Comparison of ENCODE assay signal across 32 cellular contexts in the genomic region with DNA sequence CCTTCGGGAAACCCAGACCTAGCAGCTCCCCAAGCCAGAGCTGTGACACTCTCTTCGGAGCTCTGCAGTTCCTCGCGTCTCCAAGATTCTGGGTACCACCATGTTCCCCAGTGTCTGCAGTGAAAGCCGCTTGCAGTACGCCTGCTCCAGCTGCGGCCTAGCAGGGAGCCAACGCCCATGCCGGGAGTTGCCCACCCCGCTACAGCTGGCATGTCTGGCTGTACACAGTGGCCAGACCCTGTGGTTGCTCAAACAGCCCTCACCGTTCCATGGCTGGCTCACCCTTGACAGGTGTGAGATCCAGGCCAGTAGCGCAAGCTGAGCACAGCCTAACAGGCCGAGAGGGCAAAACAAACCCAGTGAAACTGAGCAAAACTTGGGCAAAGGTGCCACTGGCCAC.
"Had no signal": no experiment of that assay in that cellular context is flagged by ENCODE, and none has a peak within 500 bp of the region (broad histone marks: within the 10 kb centered on the region; RNA-seq: fewer than 3 reads in every experiment).

No MANE protein-coding gene starts in this region.

- H3K9me3 ChIP-seq: body of pancreas, colonic mucosa, esophagus squamous epithelium, heart left ventricle had no signal

- ATAC-seq: activated CD4-positive, CD25-positive, alpha-beta regulatory T cell treated with anti-CD3 and anti-CD28 coated beads, Interleukin-2, amount 50 U/mL, for 24 hours; activated CD8-positive, alpha-beta T cell treated with anti-CD3 and anti-CD28 coated beads for 36 hours; activated T-helper 17 cell treated with anti-CD3 and anti-CD28 coated beads, Interleukin-2, amount 50 U/mL, for 72 hours; body of pancreas; T-cell had no signal

- FAIRE-seq: endometrium, endothelial cell of umbilical vein, frontal cortex had no signal

- H3K4me1 ChIP-seq: body of pancreas, colonic mucosa, esophagus squamous epithelium, heart left ventricle had no signal

- H3K27ac ChIP-seq: body of pancreas, colonic mucosa, epithelial cell of prostate, esophagus squamous epithelium, heart left ventricle, WERI-Rb-1 had no signal

- DNase-seq: activated B cell treated with CpG ODN at 0.5 μM for 24 hours; activated CD4-positive, alpha-beta T cell treated with anti-CD3 and anti-CD28 coated beads for 48 hours; activated CD4-positive, alpha-beta T cell treated with anti-CD3 and anti-CD28 coated beads, Interleukin-2, amount 50 U/mL, for 1 hour; activated CD4-positive, alpha-beta T cell treated with anti-CD3 and anti-CD28 coated beads, Interleukin-2, amount 50 U/mL, for 48 hours; activated CD8-positive, alpha-beta memory T cell treated with anti-CD3 and anti-CD28 coated beads for 24 hours; activated CD8-positive, alpha-beta T cell treated with anti-CD3 and anti-CD28 coated beads for 36 hours; activated effector memory CD4-positive, alpha-beta T cell treated with Interleukin-2 at 50 U/mL for 16 hours; activated gamma-delta T cell treated with Interleukin-2 at 50 U/mL for 16 hours; activated naive CD4-positive, alpha-beta T cell treated with anti-CD3 and anti-CD28 coated beads, Interleukin-2, amount 50 U/mL, for 16 hours; activated naive CD4-positive, alpha-beta T cell treated with Interleukin-2 at 50 U/mL for 16 hours; activated T-cell treated with anti-CD3 and anti-CD28 coated beads, Interleukin-2, amount 50 U/mL, for 4 hours; amniotic stem cell; anterior cingulate cortex; body of pancreas; caudate nucleus; colonic mucosa; effector CD8-positive, alpha-beta T cell; esophagus squamous epithelium; glutamatergic neuron; T-cell; T1000; WERI-Rb-1 had no signal

- H3K36me3 ChIP-seq: colonic mucosa, esophagus squamous epithelium, heart left ventricle, WERI-Rb-1 had no signal

- H3K27me3 ChIP-seq: body of pancreas, colonic mucosa, esophagus squamous epithelium, heart left ventricle had no signal

- H3K4me1 Mint-ChIP-seq: activated B cell treated with CpG ODN at 0.5 μM for 24 hours; activated T-helper 17 cell treated with anti-CD3 and anti-CD28 coated beads, Interleukin-2, amount 50 U/mL, for 72 hours; T-cell had no signal

- H3K4me3 ChIP-seq: body of pancreas, colonic mucosa, esophagus squamous epithelium, heart left ventricle had no signal

- H3K36me3 Mint-ChIP-seq: activated naive CD8-positive, alpha-beta T cell; T-cell had no signal

- H3K27ac Mint-ChIP-seq: activated B cell treated with CpG ODN at 0.5 μM for 24 hours; activated CD8-positive, alpha-beta T cell treated with anti-CD3 and anti-CD28 coated beads for 36 hours; activated naive CD8-positive, alpha-beta T cell; activated T-helper 17 cell treated with anti-CD3 and anti-CD28 coated beads, Interleukin-2, amount 50 U/mL, for 72 hours; T-cell; T-helper 1 cell treated with Interleukin-12 subunit alpha and Interleukin-12 subunit beta and Interleukin-4 antibody, amounts not matched to agents 30 μg/mL and 1 μg/mL, for 36 hours; T-helper 2 cell treated with Interferon-gamma antibody and Interleukin-4, amounts not matched to agents 5 μg/mL and 100 μg/mL, for 36 hours had no signal

- H3K27me3 Mint-ChIP-seq: activated B cell treated with CpG ODN at 0.5 μM for 24 hours; activated CD8-positive, alpha-beta T cell treated with anti-CD3 and anti-CD28 coated beads for 36 hours; activated naive CD8-positive, alpha-beta T cell; activated T-helper 17 cell treated with anti-CD3 and anti-CD28 coated beads, Interleukin-2, amount 50 U/mL, for 72 hours; T-cell had no signal

- H3K4me3 Mint-ChIP-seq: activated B cell treated with CpG ODN at 0.5 μM for 24 hours; activated CD8-positive, alpha-beta T cell treated with anti-CD3 and anti-CD28 coated beads for 36 hours; activated naive CD8-positive, alpha-beta T cell; activated T-cell treated with anti-CD3 and anti-CD28 coated beads, Interleukin-2, amount 50 U/mL, for 4 hours; activated T-helper 17 cell treated with anti-CD3 and anti-CD28 coated beads, Interleukin-2, amount 50 U/mL, for 72 hours; T-cell; T-helper 1 cell treated with Interleukin-12 subunit alpha and Interleukin-12 subunit beta and Interleukin-4 antibody, amounts not matched to agents 30 μg/mL and 1 μg/mL, for 36 hours; T-helper 2 cell treated with Interferon-gamma antibody and Interleukin-4, amounts not matched to agents 5 μg/mL and 100 μg/mL, for 36 hours had no signal
